8 cellular contexts compared by ENCODE assay signal in genomic region chr7:152463714-152464311, GRCh38. TPM values are rescaled to one million over a fixed set of nuclear protein-coding genes. Genes with fewer than 3 reads are reported as not detected.
A peak's percentile ranks its signal among the peaks of the same experiment; 100 is the strongest.
DNase-seq lines count a peak whose midpoint lies in the region; ATAC-seq and TF ChIP-seq lines count a peak whose summit lies in the region.

No MANE protein-coding gene starts in this region.

- TF ChIP-seq CTCF in CD14-positive monocyte (IDR thresholded peaks at IDR 0.05) (no peak), liver (IDR thresholded peaks at IDR 0.05; ENCODE audit: low read depth, low read length, missing input control) (no peak)

- peak overlapping the region in 5 of 7 donors; percentile 59 to 96 (median 91) for H3K27ac Mint-ChIP-seq in CD14-positive monocyte

- H3K27me3 Mint-ChIP-seq in CD14-positive monocyte (ENCODE audit: low read depth in 3 of 3), result peaks cover 0 to 2% (median 0%) of the 10 kb centered on the region in 3 donors

- H3K27ac ChIP-seq in liver (ENCODE audit: low read depth in 1 of 2, low read length in 2 of 2), result peak overlapping the region; percentile 99 to 100

- WGBS in liver, result under 1% methylated on average over 70 of the region's 70 CpGs

- DNase-seq in CD14-positive monocyte (ENCODE audit: low spot score), result peak; percentile 100
- DNase-seq in NCI-H748 (lab: John Stamatoyannopoulos, UW; ENCODE audit: unreplicated experiment), result peak; percentile 99
- DNase-seq in activated CD4-positive, alpha-beta T cell treated with anti-CD3 and anti-CD28 coated beads, Interleukin-2, amount 50 U/mL, for 4 hours, result peak; percentile 100
- peak; percentile 99 for DNase-seq in dermis blood vessel endothelial cell
- peak; percentile 100 for DNase-seq in stimulated activated CD4-positive, alpha-beta T cell treated with anti-CD3 and anti-CD28 coated beads, Interleukin-4, amount 100 ng/mL, for 1 hour

- peaks cover 36% of the 10 kb centered on the region for H3K4me1 Mint-ChIP-seq in CD14-positive monocyte

- H3K9me3 Mint-ChIP-seq in CD14-positive monocyte, result peaks cover 0 to 6% (median 2%) of the 10 kb centered on the region in 7 donors

- H3K27me3 ChIP-seq in liver (ENCODE audit: control insufficient read depth in 4 of 4, insufficient read depth in 4 of 4, low read length in 3 of 4), result no peaks in the 10 kb centered on the region

- H3K4me3 Mint-ChIP-seq in CD14-positive monocyte, result peak overlapping the region; percentile 93 to 98

- H3K4me1 ChIP-seq in liver (ENCODE audit: control insufficient read depth in 4 of 4, insufficient read depth in 4 of 4, low read length in 3 of 4), result peaks cover 0 to 7% (median 5%) of the 10 kb centered on the region in 4 donors

- no peaks in the 10 kb centered on the region for H3K36me3 ChIP-seq in liver (ENCODE audit: control insufficient read depth in 4 of 4, insufficient read depth in 3 of 4, low read depth in 1 of 4, low read length in 3 of 4)

- intact Hi-C loops in CD14-positive monocyte (cut with micrococcal nuclease), result loop anchor here (1.0 to 5.0 kb wide), 3 partner anchors 30 to 213 kb away; partner anchors contain the start of gene XRCC2 (in 1 of the 2)

- TF ChIP-seq RAD21 in liver (IDR thresholded peaks at IDR 0.05), result no peak

- H3K9me3 ChIP-seq in liver (ENCODE audit: control insufficient read depth in 4 of 4, low read length in 3 of 4), result no peaks in the 10 kb centered on the region

- ATAC-seq in GM19395 (IDR thresholded peaks at IDR 0.05; ENCODE audit: unreplicated experiment) (peak; percentile 86), HG03558 (IDR thresholded peaks at IDR 0.05; ENCODE audit: extremely low read depth, unreplicated experiment) (peak; percentile 81)

- H3K36me3 Mint-ChIP-seq in CD14-positive monocyte, result no peaks in the 10 kb centered on the region

- peak overlapping the region; percentile 48 to 85 for H3K9ac ChIP-seq in liver (ENCODE audit: low read depth in 1 of 2, low read length in 2 of 2)

- peak overlapping the region; percentile 80 to 97 (median 85) for H3K4me3 ChIP-seq in liver (ENCODE audit: low read depth in 1 of 3, low read length in 3 of 3)

TF ChIP-seq in liver, 16 proteins besides CTCF, POLR2A, EP300 and RAD21:
- TF ChIP-seq MAX (IDR thresholded peaks at IDR 0.05) (no peak), FOXA2 (IDR thresholded peaks at IDR 0.05) (no peak), NR2F2 (IDR thresholded peaks at IDR 0.05) (no peak), ATF3 (IDR thresholded peaks at IDR 0.05) (no peak), HNF4A (conservative IDR thresholded peaks at IDR 0.05) (peak; percentile 15 to 21), REST (IDR thresholded peaks at IDR 0.05) (peak; percentile 71), TAF1 (conservative IDR thresholded peaks at IDR 0.05) (no peak), RXRA (IDR thresholded peaks at IDR 0.05) (peak in 1 of 2 donors; percentile 43), GABPA (IDR thresholded peaks at IDR 0.05 in 1 of 2, conservative IDR thresholded peaks at IDR 0.05 in 1 of 2) (peak in 1 of 2 donors; percentile 77), ZBTB33 (IDR thresholded peaks at IDR 0.05) (no peak), EGR1 (IDR thresholded peaks at IDR 0.05; ENCODE audit: low read depth in 2 of 2) (peak in 1 of 2 donors; percentile 44), YY1 (IDR thresholded peaks at IDR 0.05) (no peak), SP1 (IDR thresholded peaks at IDR 0.05) (peak; percentile 78), FOXA1 (IDR thresholded peaks at IDR 0.05) (no peak), HNF4G (IDR thresholded peaks at IDR 0.05) (no peak), JUND (IDR thresholded peaks at IDR 0.05) (no peak)

RNA-seq across cellular contexts. Expression of gene KMT2C, which starts 28.0 kb away (rescaled TPM):
- polyA plus RNA-seq in CD14-positive monocyte, result 1 to 10 TPM; 4.5 to 7.3 TPM
- 36.9 and 40.1 TPM in 2 replicates for total RNA-seq in dermis blood vessel endothelial cell
- total RNA-seq in liver, result 10 to 100 TPM; 31.1 to 35.3 TPM
- polyA plus RNA-seq in liver, result 1 to 10 TPM; 6.3 to 7.5 TPM

Comparison
In these comparisons a context has a peak if more than half of its experiments do, and no peak if none do; other contexts are left out.
1. Peak in every context shown above with its lines: DNase-seq, ATAC-seq, H3K4me3 ChIP-seq and H3K27ac ChIP-seq.